31 cellular contexts compared by ENCODE assay signal in genomic region chr3:127422663-127423375, GRCh38.
A peak's percentile ranks its signal among the peaks of the same experiment; 100 is the strongest.
DNase-seq lines count a peak whose midpoint lies in the region; ATAC-seq and TF ChIP-seq lines count a peak whose summit lies in the region.
"Had no signal": no experiment of that assay in that cellular context is flagged by ENCODE, and none has a peak within 500 bp of the region (broad histone marks: within the 10 kb centered on the region; RNA-seq: fewer than 3 reads in every experiment).

No MANE protein-coding gene starts in this region.

- intact Hi-C loops in right cardiac atrium (cut with DNase I) (no loop called here), dorsolateral prefrontal cortex (cut with DNase I) (no loop called here), A673 (cut with micrococcal nuclease; ENCODE audit: unreplicated experiment) (no loop called here)

- H3K36me3 ChIP-seq in right atrium auricular region: no peaks in the 10 kb centered on the region
- no peaks in the 10 kb centered on the region for H3K36me3 ChIP-seq in A673 (ENCODE audit: insufficient read depth, low read length, poor library complexity, severe bottlenecking)
- H3K36me3 ChIP-seq in upper lobe of left lung: no peaks in the 10 kb centered on the region
- H3K36me3 ChIP-seq: ascending aorta, BE2C, cardiac muscle cell, SJSA1, WERI-Rb-1 had no signal

- TF ChIP-seq EP300 in upper lobe of left lung (IDR thresholded peaks at IDR 0.05): no peak

- no TSS peak for BruUV-seq in A673 (replicated peaks; lab: Mats Ljungman, UMichigan)

- H3K4me1 ChIP-seq in right atrium auricular region (no peaks in the 10 kb centered on the region), right cardiac atrium (ENCODE audit: control insufficient read depth, insufficient read depth, low read length) (no peaks in the 10 kb centered on the region), A673 (ENCODE audit: insufficient read depth, low read length, poor library complexity, severe bottlenecking) (no peaks in the 10 kb centered on the region), upper lobe of left lung (peaks cover 0 to 5% (median 0%) of the 10 kb centered on the region in 4 donors)
- H3K4me1 ChIP-seq: ascending aorta, SJSA1, testis had no signal

- H3K27me3 ChIP-seq in right atrium auricular region (no peaks in the 10 kb centered on the region), right cardiac atrium (ENCODE audit: control insufficient read depth, insufficient read depth) (no peaks in the 10 kb centered on the region), dorsolateral prefrontal cortex (peaks cover 0 to 46% (median 0%) of the 10 kb centered on the region in 45 donors), A673 (replicated peaks; ENCODE audit: insufficient read depth, low read depth, low read length, poor library complexity) (peaks cover 76% of the 10 kb centered on the region), upper lobe of left lung (no peaks in the 10 kb centered on the region)
- H3K27me3 ChIP-seq: BE2C, cardiac muscle cell, testis had no signal

- WGBS in right cardiac atrium: 58% methylated on average over 26 of the region's 26 CpGs
- 66 to 93% methylated on average over 3 to 21 of the region's 26 CpGs for WGBS in upper lobe of left lung, 2 donors

- POLR2A ChIA-PET in A673 (lab: Charles Lee; ENCODE audit: low non-redundant PET): interaction anchor here (0.6 kb wide), 1 partner anchor 24 kb away, joined by 3 read pairs; no protein-coding TSS in a partner anchor

- H3K4me3 ChIP-seq in right atrium auricular region (no peak overlapping the region), right cardiac atrium (ENCODE audit: low read length) (no peak overlapping the region), dorsolateral prefrontal cortex (peak overlapping the region in 3 of 59 donors; percentile 5 to 16 (median 11)), A673 (ENCODE audit: low read depth, low read length, poor library complexity, severe bottlenecking) (no peak overlapping the region), upper lobe of left lung (no peak overlapping the region)
- H3K4me3 ChIP-seq: ascending aorta, cardiac muscle cell, coronary artery, GM12878, SJSA1, testis had no signal

- no peaks in the 10 kb centered on the region for H3K9me3 ChIP-seq in right atrium auricular region
- H3K9me3 ChIP-seq in right cardiac atrium (ENCODE audit: control insufficient read depth, low read length): no peaks in the 10 kb centered on the region
- no peaks in the 10 kb centered on the region for H3K9me3 ChIP-seq in A673 (ENCODE audit: low read depth, low read length, poor library complexity, severe bottlenecking)
- no peaks in the 10 kb centered on the region for H3K9me3 ChIP-seq in upper lobe of left lung
- H3K9me3 ChIP-seq: ascending aorta, BE2C, SJSA1, testis had no signal

- DNase-seq in right atrium auricular region (ENCODE audit: low spot score) (peak; percentile 48), right cardiac atrium (no peak), dorsolateral prefrontal cortex (peak in 6 of 10 donors; percentile 45 to 84 (median 66)), mucosa of gallbladder (ENCODE audit: low spot score) (peak; percentile 4), NCI-H2171 treated with DMSO at 0.1 percent for 48 hours (lab: John Stamatoyannopoulos, UW) (no peak), A673 (ENCODE audit: low spot score) (no peak), upper lobe of left lung (no peak)
- DNase-seq: ACHN; activated CD4-positive, alpha-beta T cell treated with anti-CD3 and anti-CD28 coated beads for 48 hours; activated gamma-delta T cell treated with Interleukin-2 at 50 U/mL for 16 hours; activated naive CD8-positive, alpha-beta T cell treated with anti-CD3 and anti-CD28 coated beads, Interleukin-2, amount 10 ng/mL, durations not matched to agents 7 days and 5 days; BE2C; DMS153; effector memory CD8-positive, alpha-beta T cell; erythroblast; Kasumi-1; left ventricle myocardium superior; naive thymus-derived CD8-positive, alpha-beta T cell; NCI-H2107; OCI-M1; retina; small intestine; stimulated activated naive CD8-positive, alpha-beta T cell treated with anti-CD3 and anti-CD28 coated beads, Interleukin-15, Interleukin-2, amounts not matched to agents 100 U/mL and 50 U/mL, for 24 hours; testis; WERI-Rb-1 had no signal

- ATAC-seq in right cardiac atrium: no peak
- no peak for ATAC-seq in upper lobe of left lung (ENCODE audit: low FRiP score in 2 of 2)
- ATAC-seq: effector memory CD8-positive, alpha-beta T cell; GM12878; left ventricle myocardium superior; naive thymus-derived CD8-positive, alpha-beta T cell; stimulated activated naive CD8-positive, alpha-beta T cell treated with anti-CD3 and anti-CD28 coated beads, Interleukin-15, Interleukin-2, amounts not matched to agents 100 U/mL and 50 U/mL, for 24 hours had no signal

- H3K27ac ChIP-seq in right atrium auricular region: no peak overlapping the region
- no peak overlapping the region for H3K27ac ChIP-seq in right cardiac atrium (ENCODE audit: low read length)
- H3K27ac ChIP-seq in dorsolateral prefrontal cortex: peak overlapping the region in 49 of 59 donors; percentile 19 to 88 (median 66)
- H3K27ac ChIP-seq in A673 (ENCODE audit: low read depth, low read length, poor library complexity, severe bottlenecking): no peak overlapping the region
- H3K27ac ChIP-seq in upper lobe of left lung: no peak overlapping the region
- H3K27ac ChIP-seq: ascending aorta, cardiac muscle cell, coronary artery, RWPE1, SJSA1, testis, WERI-Rb-1 had no signal

- no peak for TF ChIP-seq CTCF in right atrium auricular region (IDR thresholded peaks at IDR 0.05)
- no peak for TF ChIP-seq CTCF in dorsolateral prefrontal cortex (IDR thresholded peaks at IDR 0.05 in 54 of 56, conservative IDR thresholded peaks at IDR 0.05 in 2 of 56; ENCODE audit: low read depth in 1 of 56, partially characterized antibody in 56 of 56)
- TF ChIP-seq CTCF in A673 (conservative IDR thresholded peaks at IDR 0.05; ENCODE audit: low read depth, low read length): no peak
- no peak for TF ChIP-seq CTCF in upper lobe of left lung (IDR thresholded peaks at IDR 0.05)

- no peak for TF ChIP-seq POLR2A in upper lobe of left lung (IDR thresholded peaks at IDR 0.05)

- CTCF ChIA-PET in A673 (lab: Charles Lee): no interaction called here

Comparison
In these comparisons a context has a peak if more than half of its experiments do, and no peak if none do; other contexts are left out.
1. DNase-seq: peak in right atrium auricular region (single experiment), dorsolateral prefrontal cortex (6 of 10) and mucosa of gallbladder (single experiment); none in right cardiac atrium (0 of 3), NCI-H2171 treated with DMSO at 0.1 percent for 48 hours (single experiment), A673 (single experiment) and upper lobe of left lung (0 of 2).
2. H3K27ac ChIP-seq: peak in dorsolateral prefrontal cortex (49 of 59); none in right atrium auricular region (0 of 2), right cardiac atrium (single experiment), A673 (single experiment) and upper lobe of left lung (0 of 4).